In genomic region chr11:75325713-75326438, GRCh38 we compare ENCODE assay signal across 8 cellular contexts. TPM values are rescaled to one million over a fixed set of nuclear protein-coding genes. Genes with fewer than 3 reads are reported as not detected.
A peak's percentile ranks its signal among the peaks of the same experiment; 100 is the strongest.
DNase-seq lines count a peak whose midpoint lies in the region; ATAC-seq and TF ChIP-seq lines count a peak whose summit lies in the region.

No MANE protein-coding gene starts in this region.

- H3K36me3 ChIP-seq in duodenal mucosa (ENCODE audit: control insufficient read depth in 1 of 2, insufficient read depth in 2 of 2, low read length in 2 of 2) (peaks cover 0 to 11% of the 10 kb centered on the region in 2 donors), osteoblast (ENCODE audit: insufficient read depth, low read length) (no peaks in the 10 kb centered on the region)

- no peak for TF ChIP-seq CTCF in osteoblast (IDR thresholded peaks at IDR 0.05; ENCODE audit: extremely low read depth, low read depth, low read length)

- peak overlapping the region; percentile 40 for H3K4me2 ChIP-seq in osteoblast (ENCODE audit: insufficient read depth, low read length)

- peak overlapping the region; percentile 43 for H2AFZ ChIP-seq in osteoblast (ENCODE audit: low read length)

- no peaks in the 10 kb centered on the region for H3K9me3 ChIP-seq in duodenal mucosa (ENCODE audit: control insufficient read depth in 1 of 2, low read length in 2 of 2)
- no peaks in the 10 kb centered on the region for H3K9me3 ChIP-seq in osteoblast (ENCODE audit: low read depth, low read length)

- H3K79me2 ChIP-seq in osteoblast (ENCODE audit: insufficient read depth, low read length), result no peaks in the 10 kb centered on the region

- H3K4me1 ChIP-seq in duodenal mucosa (ENCODE audit: control insufficient read depth in 1 of 2, insufficient read depth in 2 of 2, low read length in 2 of 2) (peaks cover 64 to 70% of the 10 kb centered on the region in 2 donors), osteoblast (ENCODE audit: insufficient read depth, low read length) (peaks cover 19% of the 10 kb centered on the region)

- H3K9ac ChIP-seq in duodenal mucosa (ENCODE audit: low read depth in 1 of 2, low read length in 2 of 2), result peak overlapping the region in 1 of 2 donors; percentile 18

- DNase-seq in ELF-1 (ENCODE audit: low read depth, low spot score), result peak; percentile 63
- peak; percentile 26 for DNase-seq in activated CD4-positive, alpha-beta T cell treated with anti-CD3 and anti-CD28 coated beads for 1 hour
- DNase-seq in osteoblast (ENCODE audit: insufficient read length, low spot score, missing footprints), result peak; percentile 98
- no peak for DNase-seq in foreskin melanocyte

- no peaks in the 10 kb centered on the region for H4K20me1 ChIP-seq in osteoblast (ENCODE audit: insufficient read depth, low read length)

- peak overlapping the region; percentile 34 for H3K27ac ChIP-seq in duodenal mucosa (ENCODE audit: low read depth, low read length)
- peak overlapping the region; percentile 80 for H3K27ac ChIP-seq in osteoblast (ENCODE audit: low read depth, low read length)

- H3K4me3 ChIP-seq in duodenal mucosa (ENCODE audit: low read depth in 1 of 2, low read length in 2 of 2) (no peak overlapping the region), osteoblast (ENCODE audit: insufficient read depth, low read length) (no peak overlapping the region)

- no peak for ATAC-seq in HG02938 (IDR thresholded peaks at IDR 0.05; ENCODE audit: unreplicated experiment)
- no peak for ATAC-seq in HG02678 (IDR thresholded peaks at IDR 0.05; ENCODE audit: unreplicated experiment)
- ATAC-seq in GM21717 (IDR thresholded peaks at IDR 0.05; ENCODE audit: unreplicated experiment), result no peak

- H3K27me3 ChIP-seq in duodenal mucosa (ENCODE audit: control insufficient read depth in 1 of 2, insufficient read depth in 2 of 2, low read length in 2 of 2) (no peaks in the 10 kb centered on the region), osteoblast (ENCODE audit: insufficient read depth, low read length) (no peaks in the 10 kb centered on the region)

RNA-seq across cellular contexts. Expression of gene ARRB1, which starts 25.6 kb away (rescaled TPM):
- 14.5 and 19.4 TPM in 2 replicates for total RNA-seq in osteoblast
